Comparison of ENCODE assay signal across 9 cellular contexts in the genomic region with DNA sequence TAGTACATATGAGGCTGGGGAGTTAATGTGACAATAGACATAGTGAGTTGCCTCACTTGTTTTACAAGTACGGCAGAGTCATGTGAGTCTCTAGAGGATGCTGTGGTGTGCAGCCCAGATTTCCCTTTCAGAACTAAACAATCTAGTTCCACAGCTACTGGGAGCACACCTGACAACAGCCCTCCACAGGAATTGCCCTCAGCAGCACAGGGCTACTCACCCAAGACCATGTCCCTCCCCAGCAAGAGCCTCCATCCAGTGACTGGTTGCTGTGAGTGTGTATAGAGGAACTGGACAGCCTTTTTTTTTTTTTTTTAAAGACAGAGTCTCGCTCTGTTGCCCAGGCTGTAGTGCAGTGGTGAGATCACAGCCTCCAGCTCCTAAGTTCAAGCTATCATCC. TPM values are rescaled to one million over a fixed set of nuclear protein-coding genes. Genes with fewer than 3 reads are reported as not detected.
DNase-seq lines count a peak whose midpoint lies in the region; ATAC-seq lines count a peak whose summit lies in the region.
"Had no signal": no experiment of that assay in that cellular context is flagged by ENCODE, and none has a peak within 500 bp of the region (broad histone marks: within the 10 kb centered on the region; RNA-seq: fewer than 3 reads in every experiment).

No MANE protein-coding gene starts in this region.

- no peaks in the 10 kb centered on the region for H3K36me3 Mint-ChIP-seq in immature natural killer cell

- no peak overlapping the region for H3K4me3 Mint-ChIP-seq in immature natural killer cell

- peak; percentile 50 for ATAC-seq in GM19324 (IDR thresholded peaks at IDR 0.05; ENCODE audit: low FRiP score, unreplicated experiment)
- peak; percentile 47 for ATAC-seq in HG02852 (IDR thresholded peaks at IDR 0.05; ENCODE audit: unreplicated experiment)
- ATAC-seq: K562 had no signal

- no peak overlapping the region for H3K27ac Mint-ChIP-seq in immature natural killer cell

- no peaks in the 10 kb centered on the region for H3K9me3 Mint-ChIP-seq in immature natural killer cell

- no peaks in the 10 kb centered on the region for H3K4me1 Mint-ChIP-seq in immature natural killer cell

- no peaks in the 10 kb centered on the region for H3K27me3 Mint-ChIP-seq in immature natural killer cell (ENCODE audit: low read depth in 3 of 3)

- H3K4me3 ChIP-seq in Jurkat, Clone E6-1 (ENCODE audit: low read length) = no peak overlapping the region
- H3K4me3 ChIP-seq: K562 had no signal

- DNase-seq in COLO668 (lab: John Stamatoyannopoulos, UW; ENCODE audit: unreplicated experiment) = peak; percentile 3
- DNase-seq in Jurkat, Clone E6-1 (ENCODE audit: low read depth, low spot score) = peak; percentile 16
- DNase-seq in EL = no peak
- DNase-seq in immature natural killer cell = no peak
- DNase-seq in stimulated activated CD4-positive, alpha-beta T cell treated with anti-CD3 and anti-CD28 coated beads, Interleukin-15, amount 100 ng/mL, for 24 hours = no peak
- DNase-seq in activated CD4-positive, alpha-beta T cell treated with anti-CD3 and anti-CD28 coated beads, Interleukin-2, amount 50 U/mL, for 1 hour = no peak

RNA-seq across cellular contexts. Expression of a gene that starts 40.2 kb away (rescaled TPM):
- 69.2 TPM for polyA plus RNA-seq in Jurkat, Clone E6-1 (2012; ENCODE audit: insufficient read depth, insufficient read length)
- polyA plus RNA-seq in immature natural killer cell = 10 to 100 TPM in 1 of 3 donors, 1 to 10 TPM in 2; 1.8 to 12.9 (median 5.0) TPM

Comparison
In these comparisons a context has a peak if more than half of its experiments do, and no peak if none do; other contexts are left out.
1. DNase-seq: peak in COLO668 (single experiment) and Jurkat, Clone E6-1 (single experiment); none in EL (single experiment), immature natural killer cell (0 of 3), stimulated activated CD4-positive, alpha-beta T cell treated with anti-CD3 and anti-CD28 coated beads, Interleukin-15, amount 100 ng/mL, for 24 hours (single experiment) and activated CD4-positive, alpha-beta T cell treated with anti-CD3 and anti-CD28 coated beads, Interleukin-2, amount 50 U/mL, for 1 hour (single experiment).